ENCODE assay signal across 8 cellular contexts in the genomic region with DNA sequence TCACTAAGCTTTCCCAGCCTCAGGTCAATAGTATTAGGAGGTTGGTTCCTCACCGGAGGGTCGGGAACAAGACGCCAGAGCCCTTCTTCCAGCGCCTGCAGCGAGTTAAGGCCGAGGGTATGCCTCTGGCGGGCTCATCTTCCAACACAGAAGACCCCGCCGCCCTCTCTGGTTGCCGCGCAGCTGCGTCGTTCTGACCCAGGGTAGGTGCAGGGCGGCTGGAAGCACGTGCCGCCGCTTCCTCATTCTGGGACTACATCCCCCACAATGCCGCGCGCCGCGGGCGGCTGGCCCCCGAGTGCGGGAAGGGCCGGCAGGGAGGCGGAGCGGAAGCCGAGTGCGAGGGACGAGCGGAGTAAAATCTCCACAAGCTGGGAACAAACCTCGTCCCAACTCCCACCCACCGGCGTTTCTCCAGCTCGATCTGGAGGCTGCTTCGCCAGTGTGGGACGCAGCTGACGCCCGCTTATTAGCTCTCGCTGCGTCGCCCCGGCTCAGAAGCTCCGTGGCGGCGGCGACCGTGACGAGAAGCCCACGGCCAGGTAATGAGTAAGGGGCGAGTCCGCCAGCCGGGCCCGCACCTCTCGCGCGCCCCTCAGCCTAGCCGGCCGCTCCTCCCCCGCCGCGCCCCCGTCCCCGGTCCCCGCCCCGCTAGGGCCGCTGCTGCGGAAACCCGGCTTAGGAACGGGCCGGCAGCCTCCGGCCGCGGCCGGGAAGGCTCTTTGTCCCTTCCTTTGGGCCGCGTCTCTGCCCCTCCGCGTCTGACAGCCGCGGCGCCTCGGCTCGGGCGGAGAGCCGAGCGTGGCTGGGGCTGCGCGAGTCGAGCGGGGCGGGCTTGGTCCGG. TPM values are rescaled to one million over a fixed set of nuclear protein-coding genes. Genes with fewer than 3 reads are reported as not detected.
DNase-seq lines count a peak whose midpoint lies in the region; ATAC-seq and TF ChIP-seq lines count a peak whose summit lies in the region.

A gene with protein sequence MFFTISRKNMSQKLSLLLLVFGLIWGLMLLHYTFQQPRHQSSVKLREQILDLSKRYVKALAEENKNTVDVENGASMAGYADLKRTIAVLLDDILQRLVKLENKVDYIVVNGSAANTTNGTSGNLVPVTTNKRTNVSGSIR (plus strand): TSS at position 319 of the 844 bp plus-strand sequence. CDS start 13,934 bp downstream, outside the sequence.

- peak within 1 kb of the TSS; percentile 80 for H3K4me3 Mint-ChIP-seq in activated T-cell treated with anti-CD3 and anti-CD28 coated beads, Interleukin-2, amount 50 U/mL, for 24 hours

- no peaks in the 10 kb centered on the region for H3K27me3 Mint-ChIP-seq in activated T-cell treated with anti-CD3 and anti-CD28 coated beads, Interleukin-2, amount 50 U/mL, for 24 hours

- peak within 1 kb of the TSS; percentile 83 for H3K9ac ChIP-seq in HUES64 (ENCODE audit: low read depth, low read length)
- H3K9ac ChIP-seq in OCI-LY3 (ENCODE audit: low read length), result peak within 1 kb of the TSS; percentile 94
- H3K9ac ChIP-seq in muscle layer of colon (ENCODE audit: low read length), result peak within 1 kb of the TSS; percentile 82

- H3K4me1 Mint-ChIP-seq in activated T-cell treated with anti-CD3 and anti-CD28 coated beads, Interleukin-2, amount 50 U/mL, for 24 hours (ENCODE audit: low read depth), result peaks cover 65% of the 10 kb centered on the region

- no peak for TF ChIP-seq CTCF in OCI-LY3 (IDR thresholded peaks at IDR 0.05; ENCODE audit: low read depth, low read length)

- H4K20me1 ChIP-seq in OCI-LY3 (ENCODE audit: insufficient read depth, low read length), result peaks cover 30% of the 10 kb centered on the region; the same call in 1 of the 2 replicates

- peaks cover 7% of the 10 kb centered on the region for H3K9me3 Mint-ChIP-seq in activated T-cell treated with anti-CD3 and anti-CD28 coated beads, Interleukin-2, amount 50 U/mL, for 24 hours

- H3K4me1 ChIP-seq in HUES64 (ENCODE audit: insufficient read depth, low read length), result peaks cover 10% of the 10 kb centered on the region; the same call in 1 of the 2 replicates
- peaks cover 63% of the 10 kb centered on the region for H3K4me1 ChIP-seq in OCI-LY3 (ENCODE audit: low read length)
- peaks cover 17% of the 10 kb centered on the region for H3K4me1 ChIP-seq in muscle layer of colon (ENCODE audit: insufficient read depth, low read length)

- H3K27me3 ChIP-seq in HUES64 (ENCODE audit: insufficient read depth, low read length) (peaks cover 17% of the 10 kb centered on the region), OCI-LY3 (ENCODE audit: low read depth, low read length) (no peaks in the 10 kb centered on the region), muscle layer of colon (ENCODE audit: control insufficient read depth in 1 of 2, insufficient read depth in 2 of 2, low read length in 2 of 2) (no peaks in the 10 kb centered on the region)

- DNase-seq in DMS 273 (lab: John Stamatoyannopoulos, UW; ENCODE audit: unreplicated experiment), result peak; percentile 99
- DNase-seq in activated T-cell treated with anti-CD3 and anti-CD28 coated beads, Interleukin-2, amount 50 U/mL, for 24 hours, result peak; percentile 90
- DNase-seq in stimulated activated CD8-positive, alpha-beta memory T cell treated with anti-CD3 and anti-CD28 coated beads, Interleukin-7, amount 100 ng/mL, for 1 hour (ENCODE audit: low read depth in 2 of 2), result peak; percentile 58 to 68

- H3K36me3 ChIP-seq in HUES64 (ENCODE audit: insufficient read depth, low read length) (no peaks in the 10 kb centered on the region), OCI-LY3 (replicated peaks; ENCODE audit: low read depth, low read length) (peaks cover 5% of the 10 kb centered on the region), muscle layer of colon (ENCODE audit: insufficient read depth, low read length) (no peaks in the 10 kb centered on the region)

- H2AFZ ChIP-seq in OCI-LY3 (ENCODE audit: low read depth, low read length), result peak within 1 kb of the TSS; percentile 34; the same call in 1 of the 2 replicates

- peak within 1 kb of the TSS; percentile 89 for H3K4me3 ChIP-seq in HUES64 (ENCODE audit: low read length)
- peak within 1 kb of the TSS; percentile 98 for H3K4me3 ChIP-seq in OCI-LY3 (ENCODE audit: low read length)
- H3K4me3 ChIP-seq in muscle layer of colon (ENCODE audit: low read depth in 1 of 2, low read length in 2 of 2), result peak within 1 kb of the TSS; percentile 63 to 69

- H3K27ac Mint-ChIP-seq in activated T-cell treated with anti-CD3 and anti-CD28 coated beads, Interleukin-2, amount 50 U/mL, for 24 hours, result peak within 1 kb of the TSS; percentile 85

- H3K79me2 ChIP-seq in OCI-LY3 (ENCODE audit: low read length), result peaks cover 50% of the 10 kb centered on the region

- ATAC-seq in GM21515 (IDR thresholded peaks at IDR 0.05; ENCODE audit: unreplicated experiment), result peak; percentile 89
- peak; percentile 96 for ATAC-seq in esophagus mucosa

- H3K36me3 Mint-ChIP-seq in activated T-cell treated with anti-CD3 and anti-CD28 coated beads, Interleukin-2, amount 50 U/mL, for 24 hours (ENCODE audit: low read depth), result peaks cover 7% of the 10 kb centered on the region

- 1% methylated on average over 94 of the region's 94 CpGs for WGBS in HUES64

- H3K9me3 ChIP-seq in HUES64 (ENCODE audit: insufficient read depth, low read depth, low read length), result no peaks in the 10 kb centered on the region
- H3K9me3 ChIP-seq in OCI-LY3 (ENCODE audit: insufficient read depth, low read length), result no peaks in the 10 kb centered on the region
- no peaks in the 10 kb centered on the region for H3K9me3 ChIP-seq in muscle layer of colon (ENCODE audit: low read length)

- peak within 1 kb of the TSS; percentile 92 for H3K27ac ChIP-seq in HUES64 (ENCODE audit: low read depth, low read length)
- peak within 1 kb of the TSS; percentile 100 for H3K27ac ChIP-seq in OCI-LY3 (ENCODE audit: low read length)
- peak within 1 kb of the TSS; percentile 83 for H3K27ac ChIP-seq in muscle layer of colon (ENCODE audit: low read depth, low read length)

- H3K4me2 ChIP-seq in OCI-LY3 (ENCODE audit: low read length), result peak within 1 kb of the TSS; percentile 92

RNA-seq across cellular contexts. Expression of the gene that starts here (rescaled TPM):
- polyA plus RNA-seq in HUES64 (2013, experiment 1 of 2), result 3.9 TPM
- polyA plus RNA-seq in HUES64 (2013, experiment 2 of 2), result 3.2 TPM
- total RNA-seq in esophagus mucosa, result 5.8 TPM

Comparison
In these comparisons a context has a peak if more than half of its experiments do, and no peak if none do; other contexts are left out.
1. Peak in every context shown above with its lines: DNase-seq, ATAC-seq, H3K4me3 ChIP-seq and H3K27ac ChIP-seq.